8 cellular contexts compared by ENCODE assay signal in genomic region chr5:10424124-10424731, GRCh38. TPM values are rescaled to one million over a fixed set of nuclear protein-coding genes. Genes with fewer than 3 reads are reported as not detected.
DNase-seq lines count a peak whose midpoint lies in the region; ATAC-seq and TF ChIP-seq lines count a peak whose summit lies in the region.

No MANE protein-coding gene starts in this region.

- TF ChIP-seq CTCF in AG10803 (conservative IDR thresholded peaks at IDR 0.05; ENCODE audit: low read length) (peak; percentile 68), GM13976 (IDR thresholded peaks at IDR 0.05; ENCODE audit: borderline replicate concordance, control extremely low read depth, extremely low read depth, insufficient read depth, missing control alignments) (peak; percentile 23), WTC11 (IDR thresholded peaks at IDR 0.05) (no peak), tibial artery (IDR thresholded peaks at IDR 0.05) (peak; percentile 11 to 31)

- DNase-seq in AG10803 (ENCODE audit: low read depth) (peak; percentile 48), GM13976 (ENCODE audit: low spot score) (no peak), NCI-H1092 (lab: John Stamatoyannopoulos, UW) (peak; percentile 22), WTC11 (ENCODE audit: low spot score) (peak; percentile 34), hepatic stellate cell (ENCODE audit: low spot score) (peak; percentile 22), tibial artery (no peak), DMS153 (lab: John Stamatoyannopoulos, UW) (no peak)

- ATAC-seq in WTC11 (peak; percentile 90), HG03025 (IDR thresholded peaks at IDR 0.05; ENCODE audit: low FRiP score, unreplicated experiment) (no peak)

- H3K27ac Mint-ChIP-seq in WTC11: no peak overlapping the region

- H3K27me3 Mint-ChIP-seq in WTC11 (ENCODE audit: low read depth): no peaks in the 10 kb centered on the region

- H3K9me3 Mint-ChIP-seq in WTC11: no peaks in the 10 kb centered on the region

- no peaks in the 10 kb centered on the region for H3K27me3 ChIP-seq in tibial artery

- peaks cover 21% of the 10 kb centered on the region for H3K4me1 Mint-ChIP-seq in WTC11

- no peaks in the 10 kb centered on the region for H3K4me1 ChIP-seq in tibial artery

- CTCF ChIA-PET in WTC11 (lab: Charles Lee): interaction anchor here (0.5 to 3.9 kb wide), 19 partner anchors 10 to 576 kb away, joined by 3 to 38 read pairs (median 4); partner anchors contain the start of genes MARCHF6 and ROPN1L

- H3K9me3 ChIP-seq in tibial artery: no peaks in the 10 kb centered on the region

- intact Hi-C loops in tibial artery (cut with DNase I; ENCODE audit: low total_unique reads): loop anchor here (10.0 kb wide), 1 partner anchor 139 kb away; no protein-coding TSS in a partner anchor

- POLR2A ChIA-PET in WTC11 (lab: Charles Lee): no interaction called here

- peaks cover 27% of the 10 kb centered on the region for H3K36me3 Mint-ChIP-seq in WTC11

- H3K36me3 ChIP-seq in tibial artery: peaks cover 38 to 88% (median 54%) of the 10 kb centered on the region in 3 donors

- H3K4me3 Mint-ChIP-seq in WTC11: no peak overlapping the region

- in situ Hi-C loops in GM13976 (cut with MboI; ENCODE audit: low sequenced_read_pairs, unreplicated experiment): no loop called here

- H3K4me3 ChIP-seq in AG10803 (ENCODE audit: low read length) (no peak overlapping the region), tibial artery (no peak overlapping the region)

- no peak overlapping the region for H3K27ac ChIP-seq in tibial artery

TF ChIP-seq in WTC11, 78 proteins besides CTCF, POLR2A, EP300 and RAD21:
- TF ChIP-seq MXD4 (CRISPR knock-in tag; IDR thresholded peaks at IDR 0.05; ENCODE audit: borderline replicate concordance) (no peak), IRF1 (CRISPR knock-in tag; IDR thresholded peaks at IDR 0.05) (no peak), ELF4 (CRISPR knock-in tag; IDR thresholded peaks at IDR 0.05; ENCODE audit: low read depth) (no peak), SP1 (CRISPR knock-in tag; conservative IDR thresholded peaks at IDR 0.05) (no peak)
- TF ChIP-seq, protein P1, sequence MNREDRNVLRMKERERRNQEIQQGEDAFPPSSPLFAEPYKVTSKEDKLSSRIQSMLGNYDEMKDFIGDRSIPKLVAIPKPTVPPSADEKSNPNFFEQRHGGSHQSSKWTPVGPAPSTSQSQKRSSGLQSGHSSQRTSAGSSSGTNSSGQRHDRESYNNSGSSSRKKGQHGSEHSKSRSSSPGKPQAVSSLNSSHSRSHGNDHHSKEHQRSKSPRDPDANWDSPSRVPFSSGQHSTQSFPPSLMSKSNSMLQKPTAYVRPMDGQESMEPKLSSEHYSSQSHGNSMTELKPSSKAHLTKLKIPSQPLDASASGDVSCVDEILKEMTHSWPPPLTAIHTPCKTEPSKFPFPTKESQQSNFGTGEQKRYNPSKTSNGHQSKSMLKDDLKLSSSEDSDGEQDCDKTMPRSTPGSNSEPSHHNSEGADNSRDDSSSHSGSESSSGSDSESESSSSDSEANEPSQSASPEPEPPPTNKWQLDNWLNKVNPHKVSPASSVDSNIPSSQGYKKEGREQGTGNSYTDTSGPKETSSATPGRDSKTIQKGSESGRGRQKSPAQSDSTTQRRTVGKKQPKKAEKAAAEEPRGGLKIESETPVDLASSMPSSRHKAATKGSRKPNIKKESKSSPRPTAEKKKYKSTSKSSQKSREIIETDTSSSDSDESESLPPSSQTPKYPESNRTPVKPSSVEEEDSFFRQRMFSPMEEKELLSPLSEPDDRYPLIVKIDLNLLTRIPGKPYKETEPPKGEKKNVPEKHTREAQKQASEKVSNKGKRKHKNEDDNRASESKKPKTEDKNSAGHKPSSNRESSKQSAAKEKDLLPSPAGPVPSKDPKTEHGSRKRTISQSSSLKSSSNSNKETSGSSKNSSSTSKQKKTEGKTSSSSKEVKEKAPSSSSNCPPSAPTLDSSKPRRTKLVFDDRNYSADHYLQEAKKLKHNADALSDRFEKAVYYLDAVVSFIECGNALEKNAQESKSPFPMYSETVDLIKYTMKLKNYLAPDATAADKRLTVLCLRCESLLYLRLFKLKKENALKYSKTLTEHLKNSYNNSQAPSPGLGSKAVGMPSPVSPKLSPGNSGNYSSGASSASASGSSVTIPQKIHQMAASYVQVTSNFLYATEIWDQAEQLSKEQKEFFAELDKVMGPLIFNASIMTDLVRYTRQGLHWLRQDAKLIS (CRISPR knock-in tag; IDR thresholded peaks at IDR 0.05; ENCODE audit: borderline replicate concordance): no peak

RNA-seq across cellular contexts. Expression of gene ROPN1L, which starts 17.5 kb away (rescaled TPM):
- 0.27 TPM in 1 of 3 replicates, not detected in the others for total RNA-seq in WTC11 (2021)

Comparison
In these comparisons a context has a peak if more than half of its experiments do, and no peak if none do; other contexts are left out.
1. DNase-seq: peak in AG10803 (single experiment), NCI-H1092 (single experiment), WTC11 (single experiment) and hepatic stellate cell (single experiment); none in GM13976 (single experiment), tibial artery (0 of 2) and DMS153 (single experiment).